18 cellular contexts compared by ENCODE assay signal in genomic region chr6:110398778-110399177, GRCh38. TPM values are rescaled to one million over a fixed set of nuclear protein-coding genes. Genes with fewer than 3 reads are reported as not detected.
DNase-seq lines count a peak whose midpoint lies in the region; ATAC-seq and TF ChIP-seq lines count a peak whose summit lies in the region.
"Had no signal": no experiment of that assay in that cellular context is flagged by ENCODE, and none has a peak within 500 bp of the region (broad histone marks: within the 10 kb centered on the region; RNA-seq: fewer than 3 reads in every experiment).

No MANE protein-coding gene starts in this region.

- TF ChIP-seq EP300 in SK-N-SH (IDR thresholded peaks at IDR 0.05; ENCODE audit: borderline replicate concordance in 1 of 2, low read depth in 1 of 2, low read length in 1 of 2): no peak

- no peaks in the 10 kb centered on the region for H3F3A ChIP-seq in SK-N-SH (replicated peaks; ENCODE audit: insufficient read depth)

- H4K20me1 ChIP-seq in SK-N-SH (ENCODE audit: insufficient read depth) (no peaks in the 10 kb centered on the region), fibroblast of lung (ENCODE audit: control insufficient read depth, extremely low read depth, insufficient read depth, low read length) (no peaks in the 10 kb centered on the region)

- H3K9ac ChIP-seq in SK-N-SH (no peak overlapping the region), fibroblast of lung (ENCODE audit: insufficient read depth, low read length) (no peak overlapping the region)

- H3K36me3 ChIP-seq in SK-N-SH (replicated peaks in 1 of 2; ENCODE audit: control insufficient read depth in 1 of 2, insufficient read depth in 2 of 2, low read length in 1 of 2) (no peaks in the 10 kb centered on the region), fibroblast of lung (ENCODE audit: control insufficient read depth, insufficient read depth, low read length) (no peaks in the 10 kb centered on the region), H7 (replicated peaks; ENCODE audit: control insufficient read depth, insufficient read depth, low read length) (no peaks in the 10 kb centered on the region)
- H3K36me3 ChIP-seq: left lung, upper lobe of left lung had no signal

- DNase-seq in SK-N-SH: no peak
- DNase-seq in RWPE1 (ENCODE audit: low spot score): peak; percentile 18
- peak in 1 of 2 donors; percentile 45 for DNase-seq in fibroblast of lung (ENCODE audit: low read depth in 2 of 2)
- DNase-seq in stromal cell of bone marrow (ENCODE audit: low read depth): peak; percentile 21
- DNase-seq in H7: no peak
- no peak for DNase-seq in NCI-H345 treated with DMSO at 0.1 percent for 48 hours (lab: John Stamatoyannopoulos, UW; ENCODE audit: unreplicated experiment)
- DNase-seq: activated CD8-positive, alpha-beta memory T cell treated with anti-CD3 and anti-CD28 coated beads for 24 hours; activated naive CD8-positive, alpha-beta T cell treated with anti-CD3 and anti-CD28 coated beads for 36 hours; DMS79; dorsolateral prefrontal cortex; NCI-H2081 treated with DMSO at 0.1 percent for 48 hours; T-helper 2 cell had no signal

- H3K27ac ChIP-seq in SK-N-SH (ENCODE audit: low read depth in 2 of 2, low read length in 1 of 2) (no peak overlapping the region), RWPE1 (no peak overlapping the region), fibroblast of lung (ENCODE audit: insufficient read depth, low read length) (no peak overlapping the region)
- H3K27ac ChIP-seq: left lung, upper lobe of left lung had no signal

- no peak overlapping the region for H2AFZ ChIP-seq in SK-N-SH (ENCODE audit: low read depth)
- H2AFZ ChIP-seq in fibroblast of lung (ENCODE audit: low read length): no peak overlapping the region

- TF ChIP-seq RAD21 in SK-N-SH (IDR thresholded peaks at IDR 0.05; ENCODE audit: low read length): no peak

- ATAC-seq in SK-N-SH treated with all-trans-retinoic acid at 6 μM for 48 hours (peak; percentile 49; the same call in 2 of the 3 replicates), HG02938 (IDR thresholded peaks at IDR 0.05; ENCODE audit: unreplicated experiment) (no peak)

- H3K79me2 ChIP-seq in SK-N-SH (ENCODE audit: insufficient read depth) (no peaks in the 10 kb centered on the region), fibroblast of lung (ENCODE audit: control insufficient read depth, insufficient read depth, low read length) (no peaks in the 10 kb centered on the region)

- CTCF ChIA-PET in SK-N-SH (lab: Yijun Ruan, JAX) (interaction anchor here (1.2 to 3.5 kb wide), 2 partner anchors 345 to 359 kb away, joined by 3 to 15 read pairs; no protein-coding TSS in a partner anchor), RWPE1 (lab: Yijun Ruan, JAX) (no interaction called here)

- no peaks in the 10 kb centered on the region for H3K27me3 ChIP-seq in SK-N-SH (ENCODE audit: insufficient read depth)
- no peaks in the 10 kb centered on the region for H3K27me3 ChIP-seq in fibroblast of lung (ENCODE audit: control insufficient read depth, insufficient read depth, low read length)
- no peaks in the 10 kb centered on the region for H3K27me3 ChIP-seq in H7 (ENCODE audit: control insufficient read depth, insufficient read depth, low read length)
- H3K27me3 ChIP-seq: dorsolateral prefrontal cortex, heart right ventricle, upper lobe of left lung had no signal

- H3K4me2 ChIP-seq in SK-N-SH (no peak overlapping the region), fibroblast of lung (ENCODE audit: extremely low read depth, insufficient read depth, low read length) (peak overlapping the region; percentile 6)

- H3K4me1 ChIP-seq in SK-N-SH (ENCODE audit: control insufficient read depth in 1 of 2, insufficient read depth in 2 of 2, low read depth in 1 of 2, low read length in 1 of 2) (no peaks in the 10 kb centered on the region), fibroblast of lung (ENCODE audit: control insufficient read depth, extremely low read depth, insufficient read depth, low read length) (peaks cover 6% of the 10 kb centered on the region)

- no peak for TF ChIP-seq CTCF in SK-N-SH (IDR thresholded peaks at IDR 0.05)
- no peak for TF ChIP-seq CTCF in RWPE1 (conservative IDR thresholded peaks at IDR 0.05; ENCODE audit: low read depth)
- no peak for TF ChIP-seq CTCF in fibroblast of lung (conservative IDR thresholded peaks at IDR 0.05 in 1 of 2, IDR thresholded peaks at IDR 0.05 in 1 of 2; ENCODE audit: low read depth in 1 of 2, low read length in 2 of 2)

- WGBS in SK-N-SH (ENCODE audit: low lambda C conversion rate): 78% methylated on average over 4 of the region's 4 CpGs

- POLR2A ChIA-PET in SK-N-SH (lab: Yijun Ruan, JAX) (no interaction called here), RWPE1 (lab: Yijun Ruan, JAX; ENCODE audit: low non-redundant PET) (no interaction called here)

- H3K4me3 ChIP-seq in SK-N-SH (ENCODE audit: low read depth in 2 of 2, low read length in 1 of 2): no peak overlapping the region
- H3K4me3 ChIP-seq in fibroblast of lung (replicated peaks in 1 of 4; ENCODE audit: control extremely low read depth in 1 of 4, insufficient read depth in 1 of 4, low read depth in 3 of 4, low read length in 4 of 4): no peak overlapping the region
- H3K4me3 ChIP-seq in H7 (ENCODE audit: insufficient read depth, low read depth, low read length): no peak overlapping the region

- H3K9me3 ChIP-seq in SK-N-SH (no peaks in the 10 kb centered on the region), fibroblast of lung (ENCODE audit: control insufficient read depth, insufficient read depth, low read depth, low read length) (no peaks in the 10 kb centered on the region)
- H3K9me3 ChIP-seq: heart right ventricle, left lung, upper lobe of left lung had no signal

- no peaks in the 10 kb centered on the region for H3K9me2 ChIP-seq in SK-N-SH

TF ChIP-seq in SK-N-SH treated with all-trans-retinoic acid at 6 μM for 48 hours, 23 proteins besides CTCF, POLR2A, EP300 and RAD21 (continues in another document):
- TF ChIP-seq SNAI2 (CRISPR knock-in tag; IDR thresholded peaks at IDR 0.05): no peak
- no peak for TF ChIP-seq PATZ1 (CRISPR knock-in tag; IDR thresholded peaks at IDR 0.05; ENCODE audit: borderline replicate concordance)
- no peak for TF ChIP-seq ISL1 (CRISPR knock-in tag; IDR thresholded peaks at IDR 0.05)
- no peak for TF ChIP-seq ZFP3 (CRISPR knock-in tag; IDR thresholded peaks at IDR 0.05)
- TF ChIP-seq ZFP30 (CRISPR knock-in tag; IDR thresholded peaks at IDR 0.05): no peak
- TF ChIP-seq ZC3H10 (CRISPR knock-in tag; IDR thresholded peaks at IDR 0.05): no peak
- no peak for TF ChIP-seq BACH2 (CRISPR knock-in tag; IDR thresholded peaks at IDR 0.05; ENCODE audit: borderline replicate concordance)

TF ChIP-seq in SK-N-SH, 30 proteins besides CTCF, POLR2A, EP300 and RAD21 (continues in another document):
- TF ChIP-seq RXRA (IDR thresholded peaks at IDR 0.05; ENCODE audit: borderline replicate concordance, low read depth) (no peak), TCF12 (IDR thresholded peaks at IDR 0.05) (no peak), ZBTB33 (IDR thresholded peaks at IDR 0.05; ENCODE audit: borderline replicate concordance, low read depth) (no peak), TAF1 (IDR thresholded peaks at IDR 0.05; ENCODE audit: borderline replicate concordance, low read depth, low read length) (no peak), RCOR1 (IDR thresholded peaks at IDR 0.05; ENCODE audit: low read length) (no peak), PBX3 (IDR thresholded peaks at IDR 0.05) (no peak), MEF2A (IDR thresholded peaks at IDR 0.05; ENCODE audit: borderline replicate concordance, low read depth) (no peak), FOSL2 (IDR thresholded peaks at IDR 0.05; ENCODE audit: borderline replicate concordance, low read depth) (no peak), YY1 (IDR thresholded peaks at IDR 0.05; ENCODE audit: low read depth) (no peak)

RNA-seq across cellular contexts. Expression of gene DDO, which starts 16.6 kb away (rescaled TPM):
- polyA plus RNA-seq in SK-N-SH (2012; rRNA removed) (0.79 and 1.3 TPM in 2 replicates), fibroblast of lung (1.3 and 3.9 TPM in 2 replicates)
- polyA plus RNA-seq in SK-N-SH (2012; cell fraction: cytosol; rRNA removed): 1.2 TPM in 2 replicates
- 0.46 and 1.2 TPM in 2 replicates for polyA plus RNA-seq in SK-N-SH (2012; cell fraction: nucleus; rRNA removed)
- total RNA-seq in fibroblast of lung: 8.7 and 12.2 TPM in 2 replicates
- 1.4 and 4.0 TPM in 2 replicates for polyA plus RNA-seq in fibroblast of lung (2012)
- polyA minus RNA-seq in fibroblast of lung (ENCODE audit: low replicate concordance): 3.3 TPM in 1 of 2 replicates, not detected in the other
- not detected in 2 replicates for total RNA-seq in H7 (2014; rRNA removed; shearing (Covaris generic))
- total RNA-seq: activated naive CD8-positive, alpha-beta T cell treated with anti-CD3 and anti-CD28 coated beads for 36 hours had no signal
- polyA plus RNA-seq: neural cell had no signal

RNA-seq across cellular contexts. Expression of gene METTL24, which starts 40.6 kb away (rescaled TPM):
- polyA plus RNA-seq in SK-N-SH (2012; rRNA removed): not detected in 2 replicates
- polyA plus RNA-seq in SK-N-SH (2012; cell fraction: cytosol; rRNA removed): not detected in 2 replicates
- not detected in 2 replicates for polyA plus RNA-seq in SK-N-SH (2012; cell fraction: nucleus; rRNA removed)
- 2.6 TPM in 2 replicates for total RNA-seq in fibroblast of lung
- polyA plus RNA-seq in fibroblast of lung: 0.05 and 0.18 TPM in 2 replicates
- not detected in 2 replicates for polyA plus RNA-seq in fibroblast of lung (2012)
- not detected in 2 replicates for polyA minus RNA-seq in fibroblast of lung (ENCODE audit: low replicate concordance)
- total RNA-seq in H7 (2014; rRNA removed; shearing (Covaris generic)): 0.41 and 0.69 TPM in 2 replicates
- polyA plus RNA-seq: neural cell had no signal

Comparison
In these comparisons a context has a peak if more than half of its experiments do, and no peak if none do; other contexts are left out.
1. DNase-seq: peak in RWPE1 (single experiment) and stromal cell of bone marrow (single experiment); none in SK-N-SH (single experiment), H7 (single experiment) and NCI-H345 treated with DMSO at 0.1 percent for 48 hours (single experiment).